ENCODE assay signal across 17 cellular contexts in the genomic region with DNA sequence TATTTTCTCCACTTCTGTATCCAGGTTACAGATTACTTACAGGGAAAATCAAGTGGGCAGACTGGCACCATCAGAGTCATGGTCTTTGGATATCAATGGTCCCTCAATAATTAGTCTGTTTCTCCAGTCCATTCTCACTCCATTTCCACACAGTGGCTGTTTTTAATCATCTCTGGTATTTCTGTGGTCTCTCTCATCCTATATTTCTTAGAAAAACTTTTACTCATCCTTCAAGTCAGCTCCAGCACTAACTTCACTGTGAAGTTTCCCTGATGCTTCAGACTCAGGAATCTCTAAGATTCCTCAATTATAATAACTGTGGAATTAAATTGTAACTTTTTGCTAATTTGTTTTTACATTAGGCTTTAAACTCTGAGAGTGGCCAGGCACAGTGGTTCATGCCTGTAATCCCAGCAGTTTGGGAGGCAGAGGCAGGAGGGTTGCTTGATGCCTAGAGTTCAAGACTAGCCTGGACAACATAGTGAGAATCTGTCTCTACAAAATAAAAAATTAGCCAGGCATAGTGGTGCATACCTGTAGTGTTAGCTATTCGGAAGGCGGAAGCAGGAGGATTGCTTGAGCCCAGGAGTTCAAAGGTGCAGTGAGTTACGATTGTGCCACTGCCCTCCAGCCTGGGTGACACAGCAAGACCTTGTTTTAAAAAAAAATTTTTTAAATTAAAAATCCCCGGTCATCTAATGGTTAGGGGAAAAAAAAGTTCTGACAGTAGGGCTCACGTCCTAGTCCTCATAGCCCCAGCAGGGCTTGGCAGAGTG. TPM values are rescaled to one million over a fixed set of nuclear protein-coding genes. Genes with fewer than 3 reads are reported as not detected.
"Had no signal": no experiment of that assay in that cellular context is flagged by ENCODE, and none has a peak within 500 bp of the region (broad histone marks: within the 10 kb centered on the region; RNA-seq: fewer than 3 reads in every experiment).

No MANE protein-coding gene starts in this region.

- H3K36me3 ChIP-seq: cardiac muscle cell, tibial artery, WERI-Rb-1 had no signal

- H3K9ac ChIP-seq: parathyroid adenoma had no signal

- H3K4me3 ChIP-seq: cardiac muscle cell, dorsolateral prefrontal cortex, lung, tibial artery had no signal

- ATAC-seq: activated naive CD4-positive, alpha-beta T cell treated with anti-CD3 and anti-CD28 coated beads, Interleukin-2, amount 50 U/mL, for 72 hours; stimulated activated memory B cell treated with anti-CD40 and anti-IgM and Interleukin-4, amounts not matched to agents 10 μg/mL and 1 μg/mL and 100 μg/mL, for 72 hours had no signal

- H3K9me3 Mint-ChIP-seq: activated CD4-positive, alpha-beta memory T cell treated with anti-CD3 and anti-CD28 coated beads for 36 hours; activated naive CD4-positive, alpha-beta T cell treated with anti-CD3 and anti-CD28 coated beads, Interleukin-2, amount 50 U/mL, for 72 hours; activated T-cell treated with anti-CD3 and anti-CD28 coated beads, Interleukin-2, amount 50 U/mL, for 24 hours; endodermal cell; immature natural killer cell; stimulated activated memory B cell treated with anti-CD40 and anti-IgM and Interleukin-4, amounts not matched to agents 10 μg/mL and 1 μg/mL and 100 μg/mL, for 72 hours had no signal

- H3K4me1 ChIP-seq: parathyroid adenoma, tibial artery had no signal

- H3K27ac ChIP-seq: cardiac muscle cell, dorsolateral prefrontal cortex, parathyroid adenoma, tibial artery, WERI-Rb-1 had no signal

- H3K79me2 ChIP-seq: parathyroid adenoma had no signal

- DNase-seq: activated CD4-positive, alpha-beta memory T cell treated with anti-CD3 and anti-CD28 coated beads for 36 hours; activated effector memory CD4-positive, alpha-beta T cell treated with anti-CD3 and anti-CD28 coated beads, Interleukin-2, amount 50 U/mL, for 16 hours; activated T-cell treated with anti-CD3 and anti-CD28 coated beads, Interleukin-2, amount 50 U/mL, for 24 hours; dorsolateral prefrontal cortex; endodermal cell; immature natural killer cell; naive B cell; stimulated activated CD4-positive, alpha-beta T cell treated with anti-CD3 and anti-CD28 coated beads, Interleukin-2, amount 100 ng/mL, for 48 hours; tibial artery had no signal

- H2AFZ ChIP-seq: parathyroid adenoma had no signal

- H3K36me3 Mint-ChIP-seq: activated CD4-positive, alpha-beta memory T cell treated with anti-CD3 and anti-CD28 coated beads for 36 hours; activated naive CD4-positive, alpha-beta T cell treated with anti-CD3 and anti-CD28 coated beads, Interleukin-2, amount 50 U/mL, for 72 hours; naive B cell had no signal

- H3K27me3 Mint-ChIP-seq: activated CD4-positive, alpha-beta memory T cell treated with anti-CD3 and anti-CD28 coated beads for 36 hours; activated T-cell treated with anti-CD3 and anti-CD28 coated beads, Interleukin-2, amount 50 U/mL, for 24 hours; naive B cell; stimulated activated memory B cell treated with anti-CD40 and anti-IgM and Interleukin-4, amounts not matched to agents 10 μg/mL and 1 μg/mL and 100 μg/mL, for 72 hours had no signal

- H3K27ac Mint-ChIP-seq: activated CD4-positive, alpha-beta memory T cell treated with anti-CD3 and anti-CD28 coated beads for 36 hours; activated T-cell treated with anti-CD3 and anti-CD28 coated beads, Interleukin-2, amount 50 U/mL, for 24 hours; endodermal cell; stimulated activated memory B cell treated with anti-CD40 and anti-IgM and Interleukin-4, amounts not matched to agents 10 μg/mL and 1 μg/mL and 100 μg/mL, for 72 hours had no signal

- H3K4me3 Mint-ChIP-seq: activated CD4-positive, alpha-beta memory T cell treated with anti-CD3 and anti-CD28 coated beads for 36 hours; activated T-cell treated with anti-CD3 and anti-CD28 coated beads, Interleukin-2, amount 50 U/mL, for 24 hours; endodermal cell; immature natural killer cell; naive B cell; stimulated activated memory B cell treated with anti-CD40 and anti-IgM and Interleukin-4, amounts not matched to agents 10 μg/mL and 1 μg/mL and 100 μg/mL, for 72 hours had no signal

- H3K27me3 ChIP-seq: cardiac muscle cell, dorsolateral prefrontal cortex, tibial artery had no signal

RNA-seq across cellular contexts. Expression of gene CD160, which starts 10.6 kb away (rescaled TPM):
- total RNA-seq: cardiac muscle cell, endodermal cell, epithelial cell of proximal tubule, subcutaneous adipose tissue had no signal

RNA-seq across cellular contexts. Expression of gene PDZK1, which starts 22.7 kb away (rescaled TPM):
- total RNA-seq: activated CD4-positive, alpha-beta memory T cell treated with anti-CD3 and anti-CD28 coated beads for 36 hours; activated naive CD4-positive, alpha-beta T cell treated with anti-CD3 and anti-CD28 coated beads, Interleukin-2, amount 50 U/mL, for 72 hours; subcutaneous adipose tissue had no signal
